ENCODE assay signal across 8 cellular contexts in the genomic region with DNA sequence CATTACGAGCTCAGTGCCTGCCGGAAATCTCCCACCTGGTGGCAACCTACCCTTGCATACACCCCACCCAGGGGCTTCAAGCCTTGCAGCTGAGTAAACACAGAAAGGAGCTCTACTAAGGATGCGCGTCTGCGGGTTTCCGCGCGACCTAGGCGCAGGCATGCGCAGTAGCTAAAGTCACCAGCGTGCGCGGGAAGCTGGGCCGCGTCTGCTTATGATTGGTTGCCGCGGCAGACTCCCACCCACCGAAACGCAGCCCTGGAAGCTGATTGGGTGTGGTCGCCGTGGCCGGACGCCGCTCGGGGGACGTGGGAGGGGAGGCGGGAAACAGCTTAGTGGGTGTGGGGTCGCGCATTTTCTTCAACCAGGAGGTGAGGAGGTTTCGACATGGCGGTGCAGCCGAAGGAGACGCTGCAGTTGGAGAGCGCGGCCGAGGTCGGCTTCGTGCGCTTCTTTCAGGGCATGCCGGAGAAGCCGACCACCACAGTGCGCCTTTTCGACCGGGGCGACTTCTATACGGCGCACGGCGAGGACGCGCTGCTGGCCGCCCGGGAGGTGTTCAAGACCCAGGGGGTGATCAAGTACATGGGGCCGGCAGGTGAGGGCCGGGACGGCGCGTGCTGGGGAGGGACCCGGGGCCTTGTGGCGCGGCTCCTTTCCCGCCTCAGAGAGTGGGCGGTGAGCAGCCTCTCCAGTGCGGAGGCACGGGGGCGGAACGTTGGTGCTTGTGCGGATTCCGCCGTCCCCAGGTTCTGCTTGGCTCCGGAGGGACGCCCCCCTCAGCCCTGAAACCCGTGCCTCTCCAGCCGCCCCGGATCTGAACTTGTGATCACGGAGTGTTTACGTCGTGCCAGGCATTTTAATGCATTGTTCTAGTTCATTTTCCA. TPM values are rescaled to one million over a fixed set of nuclear protein-coding genes. Genes with fewer than 3 reads are reported as not detected.
A peak's percentile ranks its signal among the peaks of the same experiment; 100 is the strongest.
DNase-seq lines count a peak whose midpoint lies in the region; ATAC-seq and TF ChIP-seq lines count a peak whose summit lies in the region.

A gene (plus strand): TSS at position 352 of the 887 bp plus-strand sequence. CDS start 36 bp downstream, at position 388.

- no peak for TF ChIP-seq RAD21 in Ishikawa (IDR thresholded peaks at IDR 0.05; ENCODE audit: low read depth)

- H3K4me3 ChIP-seq in epithelial cell of esophagus (ENCODE audit: low read length) = peak within 1 kb of the TSS; percentile 83
- H3K4me3 ChIP-seq in mononuclear cell (ENCODE audit: low read length) = peak within 1 kb of the TSS; percentile 91

- H3K9me3 ChIP-seq in mononuclear cell (ENCODE audit: low read depth, low read length) = no peaks in the 10 kb centered on the region

- ATAC-seq in GM21576 (IDR thresholded peaks at IDR 0.05; ENCODE audit: unreplicated experiment) = peak; percentile 91

- TF ChIP-seq CTCF in epithelial cell of esophagus (IDR thresholded peaks at IDR 0.05; ENCODE audit: insufficient read depth, low read depth, low read length, missing control alignments) = no peak

- DNase-seq in DMS114 treated with DMSO at 0.1 percent for 48 hours (lab: John Stamatoyannopoulos, UW; ENCODE audit: unreplicated experiment) (peak; percentile 87), OCI-M2 (lab: John Stamatoyannopoulos, UW; ENCODE audit: unreplicated experiment) (peak; percentile 69), activated T-cell treated with anti-CD3 and anti-CD28 coated beads for 24 hours (ENCODE audit: low read depth) (peak; percentile 92), epithelial cell of esophagus (ENCODE audit: low read depth) (peak; percentile 92)
- DNase-seq in stimulated activated CD8-positive, alpha-beta memory T cell treated with anti-CD3 and anti-CD28 coated beads, Interleukin-2, amount 100 ng/mL, for 48 hours (ENCODE audit: low read depth in 2 of 2) = peak; percentile 89 to 90

- H3K27me3 ChIP-seq in mononuclear cell (ENCODE audit: insufficient read depth, low read length) = no peaks in the 10 kb centered on the region

- TF ChIP-seq EP300 in Ishikawa (IDR thresholded peaks at IDR 0.05; ENCODE audit: borderline replicate concordance) = no peak

- peaks cover 21% of the 10 kb centered on the region for H3K4me1 ChIP-seq in mononuclear cell (ENCODE audit: insufficient read depth, low read length)

TF ChIP-seq in Ishikawa, 13 proteins besides CTCF, POLR2A, EP300 and RAD21:
- peak; percentile 77 for TF ChIP-seq YY1 (IDR thresholded peaks at IDR 0.05; ENCODE audit: low read depth)
- peak; percentile 73 for TF ChIP-seq EGR1 (IDR thresholded peaks at IDR 0.05)
- TF ChIP-seq TCF12 (IDR thresholded peaks at IDR 0.05; ENCODE audit: low read depth) = peak; percentile 9; the same call in 1 of the 2 replicates
- peak; percentile 85 for TF ChIP-seq ZBTB7A (IDR thresholded peaks at IDR 0.05; ENCODE audit: low read depth)
- TF ChIP-seq TEAD4 (IDR thresholded peaks at IDR 0.05) = no peak
- no peak for TF ChIP-seq CEBPB (IDR thresholded peaks at IDR 0.05)
- TF ChIP-seq, protein P1, sequence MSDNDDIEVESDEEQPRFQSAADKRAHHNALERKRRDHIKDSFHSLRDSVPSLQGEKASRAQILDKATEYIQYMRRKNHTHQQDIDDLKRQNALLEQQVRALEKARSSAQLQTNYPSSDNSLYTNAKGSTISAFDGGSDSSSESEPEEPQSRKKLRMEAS (IDR thresholded peaks at IDR 0.05) = peak; percentile 89
TF ChIP-seq in Ishikawa: peak in this region for 5.

RNA-seq across cellular contexts. Expression of the gene that starts here (rescaled TPM):
- 6.6 TPM for total RNA-seq in mononuclear cell

Comparison
In these comparisons a context has a peak if more than half of its experiments do, and no peak if none do; other contexts are left out.
1. Peak in every context shown above with its lines: DNase-seq, ATAC-seq and H3K4me3 ChIP-seq.